ENCODE assay signal across 33 cellular contexts in genomic region chrX:99800016-99800415, GRCh38.
"Had no signal": no experiment of that assay in that cellular context is flagged by ENCODE, and none has a peak within 500 bp of the region (broad histone marks: within the 10 kb centered on the region; RNA-seq: fewer than 3 reads in every experiment).

No MANE protein-coding gene starts in this region.

- FAIRE-seq: bronchial epithelial cell had no signal

- H3K27me3 ChIP-seq: ascending aorta, body of pancreas, brain microvascular endothelial cell, breast epithelium, cardiac muscle cell had no signal

- H3K9me3 ChIP-seq: ascending aorta, body of pancreas had no signal

- H3K27ac ChIP-seq: adrenal gland, ascending aorta, body of pancreas, brain microvascular endothelial cell, breast epithelium, cardiac muscle cell had no signal

- H3K4me1 ChIP-seq: adrenal gland, ascending aorta, body of pancreas, breast epithelium had no signal

- H3K36me3 ChIP-seq: adrenal gland, ascending aorta, brain microvascular endothelial cell, breast epithelium, cardiac muscle cell had no signal

- ATAC-seq: activated naive CD4-positive, alpha-beta T cell treated with anti-CD3 and anti-CD28 coated beads, Interleukin-2, amount 50 U/mL, for 72 hours; activated naive CD8-positive, alpha-beta T cell treated with anti-CD3 and anti-CD28 coated beads, Interleukin-2, amount 50 U/mL, for 24 hours; activated T-cell treated with anti-CD3 and anti-CD28 coated beads, Interleukin-2, amount 50 U/mL, for 4 hours; activated T-cell treated with anti-CD3 and anti-CD28 coated beads, Interleukin-2, amount 50 U/mL, for 72 hours; activated T-helper 17 cell treated with anti-CD3 and anti-CD28 coated beads, Interleukin-2, amount 50 U/mL, for 72 hours; body of pancreas had no signal

- DNase-seq: activated effector memory CD4-positive, alpha-beta T cell treated with anti-CD3 and anti-CD28 coated beads, Interleukin-2, amount 50 U/mL, for 16 hours; activated effector memory CD4-positive, alpha-beta T cell treated with Interleukin-2 at 50 U/mL for 16 hours; activated gamma-delta T cell; activated gamma-delta T cell treated with Interleukin-2 at 50 U/mL for 16 hours; activated naive CD4-positive, alpha-beta T cell; activated naive CD4-positive, alpha-beta T cell treated with anti-CD3 and anti-CD28 coated beads for 36 hours; activated naive CD4-positive, alpha-beta T cell treated with anti-CD3 and anti-CD28 coated beads, Interleukin-2, amount 10 ng/mL, durations not matched to agents 7 days and 5 days; activated naive CD4-positive, alpha-beta T cell treated with anti-CD3 and anti-CD28 coated beads, Interleukin-2, amount 50 U/mL, for 16 hours; activated naive CD4-positive, alpha-beta T cell treated with Interleukin-2 at 50 U/mL for 16 hours; activated naive CD8-positive, alpha-beta T cell treated with anti-CD3 and anti-CD28 coated beads for 36 hours; activated naive CD8-positive, alpha-beta T cell treated with anti-CD3 and anti-CD28 coated beads, Interleukin-2, amount 10 ng/mL, durations not matched to agents 7 days and 5 days; activated naive CD8-positive, alpha-beta T cell treated with anti-CD3 and anti-CD28 coated beads, Interleukin-2, amount 50 U/mL, for 24 hours; activated T-cell treated with anti-CD3 and anti-CD28 coated beads, Interleukin-2, amount 50 U/mL, for 1 hour; activated T-cell treated with anti-CD3 and anti-CD28 coated beads, Interleukin-2, amount 50 U/mL, for 24 hours; activated T-cell treated with anti-CD3 and anti-CD28 coated beads, Interleukin-2, amount 50 U/mL, for 4 hours; activated T-cell treated with anti-CD3 and anti-CD28 coated beads, Interleukin-2, amount 50 U/mL, for 48 hours; activated T-cell treated with anti-CD3 and anti-CD28 coated beads, Interleukin-2, amount 50 U/mL, for 72 hours; adrenal gland; amniotic stem cell; amygdala; anterior cingulate cortex; aorta; body of pancreas; brain microvascular endothelial cell; caudate nucleus; central memory CD4-positive, alpha-beta T cell; cerebellar nuclear complex had no signal

- H3K4me3 ChIP-seq: adrenal gland, ascending aorta, body of pancreas, breast epithelium, cardiac muscle cell had no signal
